ENCODE assay signal across 1 cellular context in genomic region chr4:87399148-87399547, GRCh38.
TF ChIP-seq lines count a peak whose summit lies in the region.

No MANE protein-coding gene starts in this region.

TF ChIP-seq in H1, 55 proteins besides CTCF, POLR2A, EP300 and RAD21:
- TF ChIP-seq KDM1A (IDR thresholded peaks at IDR 0.05; ENCODE audit: borderline replicate concordance, low read length) (no peak), SIRT6 (IDR thresholded peaks at IDR 0.05; ENCODE audit: low read length) (no peak), ASH2L (IDR thresholded peaks at IDR 0.05; ENCODE audit: low read length) (no peak), KDM5A (IDR thresholded peaks at IDR 0.05; ENCODE audit: low read length) (no peak), TEAD4 (IDR thresholded peaks at IDR 0.05; ENCODE audit: low read depth, low read length) (no peak), POU5F1 (IDR thresholded peaks at IDR 0.05; ENCODE audit: low read depth, low read length) (no peak), GTF2F1 (IDR thresholded peaks at IDR 0.05; ENCODE audit: borderline replicate concordance, low read depth, low read length) (no peak), E2F6 (IDR thresholded peaks at IDR 0.05) (no peak), CREB1 (IDR thresholded peaks at IDR 0.05) (no peak), BACH1 (IDR thresholded peaks at IDR 0.05; ENCODE audit: low read length) (no peak), KDM4A (IDR thresholded peaks at IDR 0.05; ENCODE audit: low read depth, low read length, severe bottlenecking) (no peak), HDAC6 (IDR thresholded peaks at IDR 0.05; ENCODE audit: low read depth, low read length) (no peak), TAF1 (IDR thresholded peaks at IDR 0.05; ENCODE audit: low read depth, low read length) (no peak), SP2 (IDR thresholded peaks at IDR 0.05; ENCODE audit: low read length) (no peak), ATF2 (IDR thresholded peaks at IDR 0.05; ENCODE audit: low read length) (no peak), CBX5 (IDR thresholded peaks at IDR 0.05; ENCODE audit: low read depth, low read length) (no peak), MAFK (IDR thresholded peaks at IDR 0.05; ENCODE audit: low read depth, low read length) (no peak), RFX5 (IDR thresholded peaks at IDR 0.05; ENCODE audit: borderline replicate concordance, low read depth, low read length) (no peak)
